Comparison of ENCODE assay signal across 8 cellular contexts in genomic region chr22:29313126-29314071, GRCh38. TPM values are rescaled to one million over a fixed set of nuclear protein-coding genes. Genes with fewer than 3 reads are reported as not detected.
A peak's percentile ranks its signal among the peaks of the same experiment; 100 is the strongest.
DNase-seq lines count a peak whose midpoint lies in the region; TF ChIP-seq lines count a peak whose summit lies in the region.

No MANE protein-coding gene starts in this region.

- peaks cover 3% of the 10 kb centered on the region for H3K36me3 Mint-ChIP-seq in mesothelial cell of epicardium

- H3K27ac Mint-ChIP-seq in mesothelial cell of epicardium: no peak overlapping the region

- CTCF ChIA-PET in BJ (lab: Yijun Ruan, JAX): interaction anchor here (0.7 to 2.0 kb wide), 8 partner anchors 8 to 45 kb away, joined by 3 to 6 read pairs (median 4); no protein-coding TSS in a partner anchor

- H3K4me3 Mint-ChIP-seq in mesothelial cell of epicardium: peak overlapping the region; percentile 60

- H3K9me3 Mint-ChIP-seq in mesothelial cell of epicardium: no peaks in the 10 kb centered on the region

- POLR2A ChIA-PET in BJ (lab: Charles Lee): interaction anchor here (0.6 kb wide), 1 partner anchor 427 kb away, joined by 8 read pairs; no protein-coding TSS in a partner anchor

- H3K4me1 Mint-ChIP-seq in mesothelial cell of epicardium: peaks cover 15% of the 10 kb centered on the region

- no peak overlapping the region for H3K9ac ChIP-seq in duodenal mucosa (ENCODE audit: low read depth in 1 of 2, low read length in 2 of 2)

- H3K4me1 ChIP-seq in duodenal mucosa (ENCODE audit: control insufficient read depth in 1 of 2, insufficient read depth in 2 of 2, low read length in 2 of 2): peaks cover 38 to 54% of the 10 kb centered on the region in 2 donors

- no peaks in the 10 kb centered on the region for H3K9me3 ChIP-seq in duodenal mucosa (ENCODE audit: control insufficient read depth in 1 of 2, low read length in 2 of 2)

- H3K27ac ChIP-seq in duodenal mucosa (ENCODE audit: low read depth, low read length): no peak overlapping the region

- peaks cover 18% of the 10 kb centered on the region for H3K27me3 ChIP-seq in BJ (ENCODE audit: control insufficient read depth, insufficient read depth, low read length)
- peaks cover 10 to 17% of the 10 kb centered on the region in 2 donors for H3K27me3 ChIP-seq in duodenal mucosa (ENCODE audit: control insufficient read depth in 1 of 2, insufficient read depth in 2 of 2, low read length in 2 of 2)

- TF ChIP-seq POLR2A in NB4 (IDR thresholded peaks at IDR 0.05; ENCODE audit: extremely low read depth, insufficient read length): no peak

- peaks cover 46% of the 10 kb centered on the region for H3K27me3 Mint-ChIP-seq in mesothelial cell of epicardium (ENCODE audit: low read depth)

- DNase-seq in BJ (ENCODE audit: low read depth) (no peak), NB4 (ENCODE audit: low read depth) (no peak), mesothelial cell of epicardium (ENCODE audit: low spot score in 2 of 2, unreplicated experiment in 2 of 2) (no peak), occipital lobe (lab: John Stamatoyannopoulos, UW) (no peak), SKM-1 treated with dmso at 0.1 percent for 144 hours (lab: John Stamatoyannopoulos, UW; ENCODE audit: unreplicated experiment) (no peak), NCI-H1436 (lab: John Stamatoyannopoulos, UW) (no peak), NCI-H226 (no peak)

- H3K4me3 ChIP-seq in BJ (ENCODE audit: low read depth, low read length) (no peak overlapping the region), NB4 (ENCODE audit: low read depth, low read length) (no peak overlapping the region), duodenal mucosa (ENCODE audit: low read depth in 1 of 2, low read length in 2 of 2) (peak overlapping the region; percentile 32 to 35)

- TF ChIP-seq CTCF in BJ (IDR thresholded peaks at IDR 0.05; ENCODE audit: insufficient read depth, low read depth, low read length) (peak; percentile 46), NB4 (IDR thresholded peaks at IDR 0.05; ENCODE audit: low read depth, low read length) (peak; percentile 42), mesothelial cell of epicardium (IDR thresholded peaks at IDR 0.05; ENCODE audit: unreplicated experiment) (peak; percentile 61)

- H3K36me3 ChIP-seq in BJ (ENCODE audit: control insufficient read depth, insufficient read depth, low read length) (peaks cover 4% of the 10 kb centered on the region), duodenal mucosa (ENCODE audit: control insufficient read depth in 1 of 2, insufficient read depth in 2 of 2, low read length in 2 of 2) (no peaks in the 10 kb centered on the region)

RNA-seq across cellular contexts. Expression of gene RASL10A, which starts 2.1 kb away (rescaled TPM):
- 0.16 TPM in 1 of 2 replicates, not detected in the other for polyA plus RNA-seq in BJ (2011; rRNA removed)
- not detected in 2 replicates for polyA minus RNA-seq in BJ (2011; rRNA and poly(A)+ RNA removed)
- total RNA-seq in mesothelial cell of epicardium: 2.5 to 3.8 TPM (median 3.1 TPM) in 3 replicates
- total RNA-seq in occipital lobe: 15.0 TPM

RNA-seq across cellular contexts. Expression of gene GAS2L1, which starts 6.9 kb away (rescaled TPM):
- polyA plus RNA-seq in BJ (2011; rRNA removed): 12.4 and 17.0 TPM in 2 replicates
- polyA minus RNA-seq in BJ (2011; rRNA and poly(A)+ RNA removed): 7.4 and 9.1 TPM in 2 replicates
- 13.4 to 14.6 TPM (median 13.6 TPM) in 3 replicates for total RNA-seq in mesothelial cell of epicardium
- total RNA-seq in occipital lobe: 7.3 TPM

RNA-seq across cellular contexts. Expression of gene EWSR1, which starts 45.3 kb away (rescaled TPM):
- 134 and 206 TPM in 2 replicates for polyA plus RNA-seq in BJ (2011; rRNA removed)
- polyA minus RNA-seq in BJ (2011; rRNA and poly(A)+ RNA removed): 127 and 216 TPM in 2 replicates
- 364 to 381 TPM (median 379 TPM) in 3 replicates for total RNA-seq in mesothelial cell of epicardium
- 186 TPM for total RNA-seq in occipital lobe

RNA-seq across cellular contexts. Expression of gene RHBDD3, which starts 45.6 kb away (rescaled TPM):
- 9.1 and 15.6 TPM in 2 replicates for polyA plus RNA-seq in BJ (2011; rRNA removed)
- polyA minus RNA-seq in BJ (2011; rRNA and poly(A)+ RNA removed): 3.4 and 6.6 TPM in 2 replicates
- total RNA-seq in mesothelial cell of epicardium: 55.9 to 59.6 TPM (median 58.0 TPM) in 3 replicates
- 14.3 TPM for total RNA-seq in occipital lobe

Comparison
In these comparisons a context has a peak if more than half of its experiments do, and no peak if none do; other contexts are left out.
1. H3K4me3 ChIP-seq: peak in duodenal mucosa (2 of 2); none in BJ (single experiment) and NB4 (single experiment).
2. Peak in every context shown above with its lines, with median percentiles within 50 percentile points of each other: CTCF ChIP-seq.